In genomic region chr11:125452125-125452470, GRCh38 we compare ENCODE assay signal across 13 cellular contexts. TPM values are rescaled to one million over a fixed set of nuclear protein-coding genes. Genes with fewer than 3 reads are reported as not detected.
DNase-seq lines count a peak whose midpoint lies in the region; TF ChIP-seq lines count a peak whose summit lies in the region.
"Had no signal": no experiment of that assay in that cellular context is flagged by ENCODE, and none has a peak within 500 bp of the region (broad histone marks: within the 10 kb centered on the region; RNA-seq: fewer than 3 reads in every experiment).

No MANE protein-coding gene starts in this region.

- H3K27ac Mint-ChIP-seq in nephron progenitor cell: peak overlapping the region; percentile 80
- H3K27ac Mint-ChIP-seq: activated naive CD4-positive, alpha-beta T cell treated with anti-CD3 and anti-CD28 coated beads, Interleukin-2, amount 50 U/mL, for 24 hours; stimulated activated naive B cell treated with anti-CD40 and anti-IgM and Interleukin-4, amounts not matched to agents 10 μg/mL and 1 μg/mL and 100 μg/mL, for 72 hours had no signal

- H3K27me3 ChIP-seq in fibroblast of lung (ENCODE audit: control insufficient read depth, insufficient read depth, low read length) (no peaks in the 10 kb centered on the region), vagina (no peaks in the 10 kb centered on the region)

- H3K36me3 ChIP-seq in fibroblast of lung (ENCODE audit: control insufficient read depth, insufficient read depth, low read length): no peaks in the 10 kb centered on the region
- H3K36me3 ChIP-seq in vagina: no peaks in the 10 kb centered on the region

- peak; percentile 37 for DNase-seq in activated CD8-positive, alpha-beta memory T cell treated with anti-CD3 and anti-CD28 coated beads for 24 hours
- no peak for DNase-seq in activated CD8-positive, alpha-beta memory T cell treated with anti-CD3 and anti-CD28 coated beads, Interleukin-2, amount 50 U/mL, for 48 hours
- no peak for DNase-seq in fibroblast of lung (ENCODE audit: low read depth in 2 of 2)
- DNase-seq in nephron progenitor cell: no peak
- DNase-seq in vagina (ENCODE audit: extremely low spot score in 2 of 2): peak; percentile 22 to 52
- no peak for DNase-seq in NCI-H146 treated with DMSO at 0.1 percent for 48 hours (lab: John Stamatoyannopoulos, UW; ENCODE audit: unreplicated experiment)
- no peak for DNase-seq in NCI-H2107 treated with DMSO at 0.1 percent for 48 hours (lab: John Stamatoyannopoulos, UW; ENCODE audit: unreplicated experiment)
- DNase-seq in stimulated activated CD4-positive, alpha-beta T cell treated with anti-CD3 and anti-CD28 coated beads, Interleukin-4, amount 100 ng/mL, for 4 hours: no peak
- DNase-seq: cerebellar nuclear complex, SHP77 treated with DMSO at 0.1 percent for 48 hours had no signal

- no peaks in the 10 kb centered on the region for H3K9me3 Mint-ChIP-seq in nephron progenitor cell
- H3K9me3 Mint-ChIP-seq: activated naive CD4-positive, alpha-beta T cell treated with anti-CD3 and anti-CD28 coated beads, Interleukin-2, amount 50 U/mL, for 24 hours; CD8-positive, alpha-beta memory T cell; stimulated activated naive B cell treated with anti-CD40 and anti-IgM and Interleukin-4, amounts not matched to agents 10 μg/mL and 1 μg/mL and 100 μg/mL, for 72 hours had no signal

- TF ChIP-seq CTCF in fibroblast of lung (conservative IDR thresholded peaks at IDR 0.05 in 1 of 2, IDR thresholded peaks at IDR 0.05 in 1 of 2; ENCODE audit: low read depth in 1 of 2, low read length in 2 of 2) (no peak), nephron progenitor cell (IDR thresholded peaks at IDR 0.05) (no peak), vagina (IDR thresholded peaks at IDR 0.05) (no peak)

- H4K20me1 ChIP-seq in fibroblast of lung (ENCODE audit: control insufficient read depth, extremely low read depth, insufficient read depth, low read length): no peaks in the 10 kb centered on the region

- H3K4me3 ChIP-seq in fibroblast of lung (replicated peaks in 1 of 4; ENCODE audit: control extremely low read depth in 1 of 4, insufficient read depth in 1 of 4, low read depth in 3 of 4, low read length in 4 of 4) (no peak overlapping the region), vagina (no peak overlapping the region)

- peak overlapping the region; percentile 36 for H2AFZ ChIP-seq in fibroblast of lung (ENCODE audit: low read length)

- no peaks in the 10 kb centered on the region for H3K36me3 Mint-ChIP-seq in nephron progenitor cell (ENCODE audit: low read depth)
- H3K36me3 Mint-ChIP-seq: activated naive CD4-positive, alpha-beta T cell treated with anti-CD3 and anti-CD28 coated beads, Interleukin-2, amount 50 U/mL, for 24 hours; stimulated activated naive B cell treated with anti-CD40 and anti-IgM and Interleukin-4, amounts not matched to agents 10 μg/mL and 1 μg/mL and 100 μg/mL, for 72 hours had no signal

- no peak overlapping the region for H3K9ac ChIP-seq in fibroblast of lung (ENCODE audit: insufficient read depth, low read length)

- intact Hi-C loops in vagina (cut with DNase I): no loop called here

- H3K27me3 Mint-ChIP-seq in nephron progenitor cell (ENCODE audit: low read depth, poor library complexity): peaks cover 3% of the 10 kb centered on the region
- H3K27me3 Mint-ChIP-seq: activated naive CD4-positive, alpha-beta T cell treated with anti-CD3 and anti-CD28 coated beads, Interleukin-2, amount 50 U/mL, for 24 hours; CD8-positive, alpha-beta memory T cell had no signal

- H3K4me1 ChIP-seq in fibroblast of lung (ENCODE audit: control insufficient read depth, extremely low read depth, insufficient read depth, low read length) (peaks cover 3% of the 10 kb centered on the region), vagina (peaks cover 9% of the 10 kb centered on the region)

- TF ChIP-seq POLR2A in vagina (IDR thresholded peaks at IDR 0.05): no peak

- H3K9me3 ChIP-seq in fibroblast of lung (ENCODE audit: control insufficient read depth, insufficient read depth, low read depth, low read length) (no peaks in the 10 kb centered on the region), vagina (no peaks in the 10 kb centered on the region)

- H3K4me3 Mint-ChIP-seq in nephron progenitor cell: no peak overlapping the region
- H3K4me3 Mint-ChIP-seq: activated naive CD4-positive, alpha-beta T cell treated with anti-CD3 and anti-CD28 coated beads, Interleukin-2, amount 50 U/mL, for 24 hours; stimulated activated naive B cell treated with anti-CD40 and anti-IgM and Interleukin-4, amounts not matched to agents 10 μg/mL and 1 μg/mL and 100 μg/mL, for 72 hours had no signal

- peaks cover 42% of the 10 kb centered on the region for H3K4me1 Mint-ChIP-seq in nephron progenitor cell

- H3K27ac ChIP-seq in fibroblast of lung (ENCODE audit: insufficient read depth, low read length) (no peak overlapping the region), vagina (peak overlapping the region; percentile 25)

- H3K4me2 ChIP-seq in fibroblast of lung (ENCODE audit: extremely low read depth, insufficient read depth, low read length): no peak overlapping the region

- no peaks in the 10 kb centered on the region for H3K79me2 ChIP-seq in fibroblast of lung (ENCODE audit: control insufficient read depth, insufficient read depth, low read length)

RNA-seq across cellular contexts. Expression of gene FEZ1, which starts 44.0 kb away (rescaled TPM):
- 118 and 126 TPM in 2 replicates for total RNA-seq in fibroblast of lung
- 83.3 and 108 TPM in 2 replicates for polyA plus RNA-seq in fibroblast of lung
- polyA plus RNA-seq in fibroblast of lung (2012): 61.2 and 87.9 TPM in 2 replicates
- polyA minus RNA-seq in fibroblast of lung (ENCODE audit: low replicate concordance): 29.5 and 39.9 TPM in 2 replicates
- total RNA-seq in vagina: 33.4 TPM

Comparison
In these comparisons a context has a peak if more than half of its experiments do, and no peak if none do; other contexts are left out.
1. DNase-seq: peak in activated CD8-positive, alpha-beta memory T cell treated with anti-CD3 and anti-CD28 coated beads for 24 hours (single experiment) and vagina (2 of 2); none in activated CD8-positive, alpha-beta memory T cell treated with anti-CD3 and anti-CD28 coated beads, Interleukin-2, amount 50 U/mL, for 48 hours (single experiment), fibroblast of lung (0 of 2), nephron progenitor cell (single experiment), NCI-H146 treated with DMSO at 0.1 percent for 48 hours (single experiment), NCI-H2107 treated with DMSO at 0.1 percent for 48 hours (single experiment) and stimulated activated CD4-positive, alpha-beta T cell treated with anti-CD3 and anti-CD28 coated beads, Interleukin-4, amount 100 ng/mL, for 4 hours (0 of 2).